Comparison of ENCODE assay signal across 26 cellular contexts in the genomic region with DNA sequence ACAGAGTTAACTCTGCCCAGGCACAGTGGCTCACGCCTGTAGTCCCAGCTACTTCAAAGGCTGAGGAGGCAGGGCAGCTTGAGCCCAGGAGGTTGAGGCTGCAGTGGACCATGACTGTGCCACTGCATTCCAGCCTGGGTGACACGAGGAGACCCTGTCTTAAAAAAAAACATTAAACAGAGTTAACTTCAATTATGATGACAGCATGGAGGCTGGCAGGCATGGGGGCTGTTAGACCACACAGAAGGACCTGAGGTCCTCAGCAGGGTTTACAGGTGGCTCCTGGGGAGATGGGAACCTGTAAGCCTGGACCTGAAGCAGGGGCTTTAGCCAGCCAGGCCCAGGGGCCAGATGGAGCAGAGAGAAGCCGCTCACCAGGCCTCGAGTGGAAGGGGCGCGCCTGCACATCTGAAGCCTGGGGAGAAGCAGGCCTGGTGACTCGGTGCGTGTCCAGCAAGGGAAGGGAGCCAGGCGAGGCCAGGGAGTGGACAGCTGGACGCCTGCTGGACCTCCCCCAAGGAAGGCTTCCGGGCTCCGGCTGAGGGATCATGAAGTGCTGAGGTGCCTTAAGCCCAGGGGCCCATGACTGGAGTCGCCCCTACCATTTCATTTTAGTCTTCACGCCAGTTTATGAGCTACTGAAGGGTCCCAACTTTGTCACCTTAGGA. TPM values are rescaled to one million over a fixed set of nuclear protein-coding genes. Genes with fewer than 3 reads are reported as not detected.
DNase-seq lines count a peak whose midpoint lies in the region; ATAC-seq and TF ChIP-seq lines count a peak whose summit lies in the region.
"Had no signal": no experiment of that assay in that cellular context is flagged by ENCODE, and none has a peak within 500 bp of the region (broad histone marks: within the 10 kb centered on the region; RNA-seq: fewer than 3 reads in every experiment).

No MANE protein-coding gene starts in this region.

- H3K27ac ChIP-seq in heart left ventricle (no peak overlapping the region), spleen (no peak overlapping the region)
- H3K27ac ChIP-seq: 22Rv1, cardiac muscle cell, esophagus squamous epithelium, upper lobe of left lung had no signal

- 71 to 85% (median 82%) methylated on average over 5 to 14 of the region's 14 CpGs for WGBS in heart left ventricle, 4 donors
- WGBS in spleen, 5 donors, result 81 to 94% (median 87%) methylated on average over 13 to 14 of the region's 14 CpGs

- no peaks in the 10 kb centered on the region for H3K9me3 Mint-ChIP-seq in activated naive CD4-positive, alpha-beta T cell treated with anti-CD3 and anti-CD28 coated beads, Interleukin-2, amount 50 U/mL, for 72 hours
- H3K9me3 Mint-ChIP-seq in activated naive CD4-positive, alpha-beta T cell treated with anti-CD3 and anti-CD28 coated beads, Interleukin-2, amount 10 ng/mL, durations not matched to agents 7 days and 5 days, result no peaks in the 10 kb centered on the region
- H3K9me3 Mint-ChIP-seq in nephron, result no peaks in the 10 kb centered on the region
- H3K9me3 Mint-ChIP-seq: activated CD4-positive, alpha-beta T cell treated with anti-CD3 and anti-CD28 coated beads, Interleukin-2, amount 10 ng/mL, durations not matched to agents 24 days and 14 days; activated T-cell treated with anti-CD3 and anti-CD28 coated beads, Interleukin-2, amount 50 U/mL, for 72 hours; CD8-positive, alpha-beta memory T cell; memory B cell; naive thymus-derived CD4-positive, alpha-beta T cell; T-helper 2 cell treated with Interferon-gamma antibody and Interleukin-4, amounts not matched to agents 5 μg/mL and 100 μg/mL, for 36 hours had no signal

- H3K36me3 ChIP-seq in heart left ventricle (peaks cover 0 to 34% (median 3%) of the 10 kb centered on the region in 9 donors), spleen (peaks cover 0 to 55% (median 3%) of the 10 kb centered on the region in 6 donors)
- H3K36me3 ChIP-seq: cardiac muscle cell had no signal

- H3K4me1 ChIP-seq in heart left ventricle, result no peaks in the 10 kb centered on the region
- H3K4me1 ChIP-seq in spleen, result peaks cover 0 to 12% (median 2%) of the 10 kb centered on the region in 6 donors
- H3K4me1 ChIP-seq: esophagus squamous epithelium, upper lobe of left lung had no signal

- H3K4me1 Mint-ChIP-seq in activated naive CD4-positive, alpha-beta T cell treated with anti-CD3 and anti-CD28 coated beads, Interleukin-2, amount 10 ng/mL, durations not matched to agents 7 days and 5 days, result peaks cover 41% of the 10 kb centered on the region
- H3K4me1 Mint-ChIP-seq in nephron, result peaks cover 26% of the 10 kb centered on the region

- DNase-seq in activated naive CD4-positive, alpha-beta T cell treated with anti-CD3 and anti-CD28 coated beads, Interleukin-2, amount 50 U/mL, for 72 hours (ENCODE audit: low spot score in 2 of 2), result no peak
- no peak for DNase-seq in activated naive CD4-positive, alpha-beta T cell treated with anti-CD3 and anti-CD28 coated beads, Interleukin-2, amount 10 ng/mL, durations not matched to agents 7 days and 5 days
- DNase-seq in heart left ventricle, result peak; percentile 38 to 80 (median 52)
- DNase-seq in spleen, result peak; percentile 71
- DNase-seq in NCI-H1105 (lab: John Stamatoyannopoulos, UW), result no peak
- no peak for DNase-seq in GM03348 (ENCODE audit: low spot score)
- DNase-seq: activated CD4-positive, alpha-beta T cell treated with anti-CD3 and anti-CD28 coated beads, Interleukin-2, amount 10 ng/mL, durations not matched to agents 24 days and 14 days; activated naive CD4-positive, alpha-beta T cell treated with anti-CD3 and anti-CD28 coated beads, Interleukin-2, amount 50 U/mL, for 16 hours; activated T-cell treated with anti-CD3 and anti-CD28 coated beads, Interleukin-2, amount 50 U/mL, for 72 hours; AML-193; anterior cingulate cortex; CD8-positive, alpha-beta memory T cell; esophagus squamous epithelium; NCI-H1092; NCI-H2029; NCI-H2227 treated with DMSO at 0.1 percent for 48 hours; NCI-H748 treated with DMSO at 0.1 percent for 48 hours; RPMI8226 had no signal

- intact Hi-C loops in heart left ventricle (cut with DNase I) (no loop called here), spleen (cut with DNase I; ENCODE audit: low total_unique reads) (no loop called here)

- TF ChIP-seq CTCF in heart left ventricle (IDR thresholded peaks at IDR 0.05), result no peak
- no peak for TF ChIP-seq CTCF in nephron (IDR thresholded peaks at IDR 0.05; ENCODE audit: unreplicated experiment in 3 of 3)
- no peak for TF ChIP-seq CTCF in spleen (IDR thresholded peaks at IDR 0.05 in 8 of 11, conservative IDR thresholded peaks at IDR 0.05 in 3 of 11)

- no peaks in the 10 kb centered on the region for H3K27me3 ChIP-seq in heart left ventricle
- H3K27me3 ChIP-seq in spleen (replicated peaks in 1 of 7), result no peaks in the 10 kb centered on the region
- H3K27me3 ChIP-seq: cardiac muscle cell, esophagus squamous epithelium, upper lobe of left lung had no signal

- no peaks in the 10 kb centered on the region for H3K36me3 Mint-ChIP-seq in activated naive CD4-positive, alpha-beta T cell treated with anti-CD3 and anti-CD28 coated beads, Interleukin-2, amount 50 U/mL, for 72 hours
- no peaks in the 10 kb centered on the region for H3K36me3 Mint-ChIP-seq in activated naive CD4-positive, alpha-beta T cell treated with anti-CD3 and anti-CD28 coated beads, Interleukin-2, amount 10 ng/mL, durations not matched to agents 7 days and 5 days
- peaks cover 19% of the 10 kb centered on the region for H3K36me3 Mint-ChIP-seq in nephron (ENCODE audit: low read depth)

- peaks cover 6% of the 10 kb centered on the region for H3K27me3 Mint-ChIP-seq in activated naive CD4-positive, alpha-beta T cell treated with anti-CD3 and anti-CD28 coated beads, Interleukin-2, amount 10 ng/mL, durations not matched to agents 7 days and 5 days
- no peaks in the 10 kb centered on the region for H3K27me3 Mint-ChIP-seq in nephron (ENCODE audit: low read depth)
- H3K27me3 Mint-ChIP-seq: activated CD4-positive, alpha-beta T cell treated with anti-CD3 and anti-CD28 coated beads, Interleukin-2, amount 10 ng/mL, durations not matched to agents 24 days and 14 days; CD8-positive, alpha-beta memory T cell; memory B cell; naive thymus-derived CD4-positive, alpha-beta T cell had no signal

- CTCF ChIA-PET in activated naive CD4-positive, alpha-beta T cell treated with anti-CD3 and anti-CD28 coated beads, Interleukin-2, amount 10 ng/mL, durations not matched to agents 7 days and 5 days (lab: Charles Lee), result no interaction called here

- H3K4me3 ChIP-seq in heart left ventricle, result no peak overlapping the region
- no peak overlapping the region for H3K4me3 ChIP-seq in spleen
- H3K4me3 ChIP-seq: cardiac muscle cell, esophagus squamous epithelium, upper lobe of left lung had no signal

- no peak for ATAC-seq in activated naive CD4-positive, alpha-beta T cell treated with anti-CD3 and anti-CD28 coated beads, Interleukin-2, amount 50 U/mL, for 72 hours
- ATAC-seq in heart left ventricle, result peak; percentile 21 to 62 (median 39)
- no peak for ATAC-seq in GM18498 (IDR thresholded peaks at IDR 0.05; ENCODE audit: unreplicated experiment)
- ATAC-seq: activated T-cell treated with anti-CD3 and anti-CD28 coated beads, Interleukin-2, amount 50 U/mL, for 72 hours; naive thymus-derived CD4-positive, alpha-beta T cell had no signal

- H3K4me3 Mint-ChIP-seq in activated naive CD4-positive, alpha-beta T cell treated with anti-CD3 and anti-CD28 coated beads, Interleukin-2, amount 10 ng/mL, durations not matched to agents 7 days and 5 days, result no peak overlapping the region
- H3K4me3 Mint-ChIP-seq in nephron, result no peak overlapping the region
- H3K4me3 Mint-ChIP-seq: activated CD4-positive, alpha-beta T cell treated with anti-CD3 and anti-CD28 coated beads, Interleukin-2, amount 10 ng/mL, durations not matched to agents 24 days and 14 days; activated T-cell treated with anti-CD3 and anti-CD28 coated beads, Interleukin-2, amount 50 U/mL, for 72 hours; CD8-positive, alpha-beta memory T cell; memory B cell; T-helper 2 cell treated with Interferon-gamma antibody and Interleukin-4, amounts not matched to agents 5 μg/mL and 100 μg/mL, for 36 hours had no signal

- TF ChIP-seq POLR2A in heart left ventricle (IDR thresholded peaks at IDR 0.05), result no peak
- no peak for TF ChIP-seq POLR2A in spleen (IDR thresholded peaks at IDR 0.05)

- H3K9me3 ChIP-seq in heart left ventricle, result no peaks in the 10 kb centered on the region
- no peaks in the 10 kb centered on the region for H3K9me3 ChIP-seq in spleen
- H3K9me3 ChIP-seq: esophagus squamous epithelium, upper lobe of left lung had no signal

- H3K27ac Mint-ChIP-seq in activated naive CD4-positive, alpha-beta T cell treated with anti-CD3 and anti-CD28 coated beads, Interleukin-2, amount 50 U/mL, for 72 hours, result peak overlapping the region; percentile 36 to 52
- H3K27ac Mint-ChIP-seq in activated naive CD4-positive, alpha-beta T cell treated with anti-CD3 and anti-CD28 coated beads, Interleukin-2, amount 10 ng/mL, durations not matched to agents 7 days and 5 days, result no peak overlapping the region
- peak overlapping the region; percentile 72 to 80 (median 72) for H3K27ac Mint-ChIP-seq in nephron
- H3K27ac Mint-ChIP-seq: activated CD4-positive, alpha-beta T cell treated with anti-CD3 and anti-CD28 coated beads, Interleukin-2, amount 10 ng/mL, durations not matched to agents 24 days and 14 days; activated T-cell treated with anti-CD3 and anti-CD28 coated beads, Interleukin-2, amount 50 U/mL, for 72 hours; memory B cell; naive thymus-derived CD4-positive, alpha-beta T cell; T-helper 2 cell treated with Interferon-gamma antibody and Interleukin-4, amounts not matched to agents 5 μg/mL and 100 μg/mL, for 36 hours had no signal

RNA-seq across cellular contexts. Expression of a gene that starts 25.3 kb away (rescaled TPM):
- 10 to 100 TPM; 45.6 to 48.4 TPM for total RNA-seq in activated naive CD4-positive, alpha-beta T cell treated with anti-CD3 and anti-CD28 coated beads, Interleukin-2, amount 50 U/mL, for 72 hours
- total RNA-seq in heart left ventricle (10 to 100 TPM; 21.0 to 50.0 (median 34.2) TPM), spleen (10 to 100 TPM; 20.6 to 26.7 (median 22.3) TPM)
- polyA plus RNA-seq in heart left ventricle (10 to 100 TPM; 15.4 to 25.8 TPM), spleen (10 to 100 TPM; 14.5 to 15.5 (median 15.4) TPM)

RNA-seq across cellular contexts. Expression of a gene that starts 25.4 kb away (rescaled TPM):
- total RNA-seq in activated naive CD4-positive, alpha-beta T cell treated with anti-CD3 and anti-CD28 coated beads, Interleukin-2, amount 50 U/mL, for 72 hours, result 10 to 100 TPM in 1 of 2 donors, 1 to 10 TPM in 1; 6.1 to 15.6 TPM
- total RNA-seq in heart left ventricle (10 to 100 TPM; 19.0 to 41.0 (median 23.6) TPM), spleen (10 to 100 TPM; 15.3 to 32.3 (median 21.0) TPM)
- polyA plus RNA-seq in heart left ventricle (10 to 100 TPM in 1 of 2 donors, 1 to 10 TPM in 1; 8.5 to 16.4 TPM), spleen (10 to 100 TPM in 1 of 3 donors, 1 to 10 TPM in 2; 5.5 to 11.1 (median 6.5) TPM)

Comparison
In these comparisons a context has a peak if more than half of its experiments do, and no peak if none do; other contexts are left out.
1. ATAC-seq: peak in heart left ventricle (4 of 4); none in activated naive CD4-positive, alpha-beta T cell treated with anti-CD3 and anti-CD28 coated beads, Interleukin-2, amount 50 U/mL, for 72 hours (0 of 2) and GM18498 (single experiment).
2. DNase-seq: peak in heart left ventricle (5 of 5) and spleen (single experiment); none in activated naive CD4-positive, alpha-beta T cell treated with anti-CD3 and anti-CD28 coated beads, Interleukin-2, amount 50 U/mL, for 72 hours (0 of 2), activated naive CD4-positive, alpha-beta T cell treated with anti-CD3 and anti-CD28 coated beads, Interleukin-2, amount 10 ng/mL, durations not matched to agents 7 days and 5 days (single experiment), NCI-H1105 (single experiment) and GM03348 (single experiment).